ENCODE assay signal across 1 cellular context in the genomic region with DNA sequence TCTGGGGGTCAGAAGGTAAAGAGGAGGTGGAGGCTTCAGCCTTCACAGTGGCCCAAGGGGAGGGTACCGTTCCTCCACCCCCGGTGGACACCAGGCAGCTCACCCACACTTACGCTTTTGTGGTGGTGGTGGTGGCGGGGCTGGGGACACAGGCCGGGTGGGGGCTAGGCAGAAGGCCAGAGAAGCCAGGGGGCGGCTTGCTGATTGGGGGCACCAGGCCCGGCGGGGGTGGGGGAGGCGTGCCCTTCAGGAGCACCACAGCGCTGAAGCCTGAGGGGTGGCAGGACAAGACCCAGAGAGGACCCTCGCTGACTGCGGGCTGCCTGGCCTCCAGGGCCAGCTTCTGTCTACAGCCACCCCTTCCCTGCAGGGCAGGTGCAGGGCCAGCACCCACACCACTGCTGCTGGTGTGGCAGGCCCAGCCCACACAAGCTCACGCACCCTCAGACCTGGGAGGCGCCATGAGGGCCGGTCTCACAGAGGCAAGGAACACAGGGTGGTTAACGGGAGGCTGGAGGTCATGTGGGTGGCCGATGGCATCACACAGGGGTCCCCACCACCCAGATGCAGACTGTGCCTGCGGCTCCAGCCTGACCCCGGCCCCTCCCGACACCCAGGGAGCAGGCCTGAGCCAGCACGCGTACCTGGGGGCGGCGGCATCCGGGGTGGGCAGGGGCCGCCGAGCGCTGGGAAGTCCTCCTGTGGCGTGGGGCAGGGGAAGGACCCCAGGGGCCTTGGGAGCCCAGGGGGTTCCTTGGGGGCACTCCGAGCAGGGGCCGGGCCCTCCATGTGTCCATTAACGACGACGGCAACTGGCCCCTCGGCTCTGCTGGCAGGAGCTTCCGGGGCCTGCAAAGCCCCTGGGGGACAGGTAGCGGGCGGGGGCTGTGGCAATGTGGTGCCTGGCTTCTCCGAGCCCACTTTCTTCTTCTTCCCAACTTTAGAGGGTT.
TF ChIP-seq lines count a peak whose summit lies in the region.

No MANE protein-coding gene starts in this region.

TF ChIP-seq in GM12878, 131 proteins besides CTCF, POLR2A, EP300 and RAD21:
- TF ChIP-seq BHLHE40 (IDR thresholded peaks at IDR 0.05; ENCODE audit: borderline replicate concordance in 1 of 2, low read depth in 2 of 2, low read length in 1 of 2), result no peak
- no peak for TF ChIP-seq SRF (IDR thresholded peaks at IDR 0.05; ENCODE audit: low read depth in 2 of 2, low read length in 2 of 2)
- no peak for TF ChIP-seq SUPT20H (IDR thresholded peaks at IDR 0.05; ENCODE audit: borderline replicate concordance, control insufficient read depth, low read depth, low read length)
